In genomic region chr11:113859665-113860064, GRCh38 we compare ENCODE assay signal across 12 cellular contexts. TPM values are rescaled to one million over a fixed set of nuclear protein-coding genes. Genes with fewer than 3 reads are reported as not detected.
DNase-seq lines count a peak whose midpoint lies in the region; ATAC-seq, FAIRE-seq and TF ChIP-seq lines count a peak whose summit lies in the region.
"Had no signal": no experiment of that assay in that cellular context is flagged by ENCODE, and none has a peak within 500 bp of the region (broad histone marks: within the 10 kb centered on the region; RNA-seq: fewer than 3 reads in every experiment).

No MANE protein-coding gene starts in this region.

- H3K36me3 Mint-ChIP-seq in activated CD8-positive, alpha-beta T cell treated with anti-CD3 and anti-CD28 coated beads for 36 hours (ENCODE audit: low read depth): peaks cover 3% of the 10 kb centered on the region

- no peak for ATAC-seq in activated CD8-positive, alpha-beta T cell treated with anti-CD3 and anti-CD28 coated beads for 36 hours
- peak; percentile 11 for ATAC-seq in left lobe of liver
- ATAC-seq in aorta (ENCODE audit: low FRiP score): no peak

- FAIRE-seq in D721Med (lab: Jason Lieb, UNC): peak; percentile 61
- no peak for FAIRE-seq in frontal cortex (lab: Jason Lieb, UNC)
- FAIRE-seq: astrocyte had no signal

- H3K36me3 ChIP-seq in HEK293 (ENCODE audit: control insufficient read depth in 2 of 2, insufficient read depth in 1 of 2, low read length in 2 of 2) (peaks cover 0 to 5% of the 10 kb centered on the region in 2 experiments; a peak in 1 of 3 replicates), aorta (ENCODE audit: control insufficient read depth in 1 of 2, insufficient read depth in 2 of 2, low read length in 1 of 2) (no peaks in the 10 kb centered on the region), BE2C (no peaks in the 10 kb centered on the region)

- H3K27ac ChIP-seq in HEK293 (ENCODE audit: extremely low read depth, low read depth, low read length) (no peak overlapping the region), aorta (ENCODE audit: low read depth in 1 of 2, low read length in 2 of 2) (no peak overlapping the region)

- TF ChIP-seq CTCF in D721Med (IDR thresholded peaks at IDR 0.05; ENCODE audit: insufficient read depth, missing control alignments): no peak
- no peak for TF ChIP-seq CTCF in HEK293 (tag by site-specific recombination; IDR thresholded peaks at IDR 0.05)
- TF ChIP-seq CTCF in activated CD8-positive, alpha-beta T cell treated with anti-CD3 and anti-CD28 coated beads for 36 hours (IDR thresholded peaks at IDR 0.05): no peak
- TF ChIP-seq CTCF in BE2C (IDR thresholded peaks at IDR 0.05; ENCODE audit: low read depth, low read length): no peak

- CTCF ChIA-PET in HEK293 (lab: Yijun Ruan, JAX): interaction anchor here (0.6 to 1.3 kb wide), 3 partner anchors 35 to 402 kb away, joined by 3 to 4 read pairs (median 3); no protein-coding TSS in a partner anchor
- CTCF ChIA-PET in activated CD8-positive, alpha-beta T cell treated with anti-CD3 and anti-CD28 coated beads for 36 hours (lab: Charles Lee): interaction anchor here (0.9 to 1.0 kb wide), 3 partner anchors 27 to 86 kb away, joined by 3 to 4 read pairs (median 3); partner anchors contain the start of gene ZW10

- H3K4me1 Mint-ChIP-seq in activated CD8-positive, alpha-beta T cell treated with anti-CD3 and anti-CD28 coated beads for 36 hours (ENCODE audit: low read depth): peaks cover 17% of the 10 kb centered on the region

- no peaks in the 10 kb centered on the region for H3K27me3 Mint-ChIP-seq in activated CD8-positive, alpha-beta T cell treated with anti-CD3 and anti-CD28 coated beads for 36 hours

- H3K4me3 ChIP-seq in HEK293 (ENCODE audit: low read depth, low read length): no peak overlapping the region
- H3K4me3 ChIP-seq in aorta (ENCODE audit: low read length in 2 of 2): no peak overlapping the region
- H3K4me3 ChIP-seq in BE2C (ENCODE audit: low read depth, low read length): no peak overlapping the region

- intact Hi-C loops in activated CD8-positive, alpha-beta T cell treated with anti-CD3 and anti-CD28 coated beads for 36 hours (cut with micrococcal nuclease): no loop called here
- intact Hi-C loops in aorta (cut with DNase I): no loop called here

- H3K9me3 ChIP-seq in HEK293 (ENCODE audit: control insufficient read depth, insufficient read depth, low read depth, low read length) (no peaks in the 10 kb centered on the region), aorta (ENCODE audit: control insufficient read depth, low read length) (no peaks in the 10 kb centered on the region), BE2C (no peaks in the 10 kb centered on the region)

- H3K27ac Mint-ChIP-seq in activated CD8-positive, alpha-beta T cell treated with anti-CD3 and anti-CD28 coated beads for 36 hours: peak overlapping the region; percentile 75

- POLR2A ChIA-PET in HEK293 (lab: Yijun Ruan, JAX): no interaction called here
- POLR2A ChIA-PET in activated CD8-positive, alpha-beta T cell treated with anti-CD3 and anti-CD28 coated beads for 36 hours (lab: Charles Lee): no interaction called here

- H3K9me3 Mint-ChIP-seq in activated CD8-positive, alpha-beta T cell treated with anti-CD3 and anti-CD28 coated beads for 36 hours: no peaks in the 10 kb centered on the region

- DNase-seq in D721Med (ENCODE audit: insufficient read length, low spot score) (no peak), left lobe of liver (ENCODE audit: low spot score) (no peak), 8988T (no peak), aorta (no peak), frontal cortex (ENCODE audit: low spot score in 2 of 2) (no peak), BE2C (no peak)
- no peak for DNase-seq in activated CD8-positive, alpha-beta T cell treated with anti-CD3 and anti-CD28 coated beads for 36 hours
- DNase-seq: COR-L47, hypothalamus had no signal

- no peak overlapping the region for H3K4me3 Mint-ChIP-seq in activated CD8-positive, alpha-beta T cell treated with anti-CD3 and anti-CD28 coated beads for 36 hours

- peaks cover 3% of the 10 kb centered on the region; the same call in 1 of the 2 replicates for H3K4me1 ChIP-seq in HEK293 (ENCODE audit: control insufficient read depth, insufficient read depth, low read length)
- H3K4me1 ChIP-seq in aorta (ENCODE audit: control insufficient read depth in 1 of 2, insufficient read depth in 2 of 2, low read length in 2 of 2): no peaks in the 10 kb centered on the region
- H3K4me1 ChIP-seq in BE2C: no peaks in the 10 kb centered on the region

- H3K27me3 ChIP-seq in aorta (ENCODE audit: control insufficient read depth in 1 of 2, insufficient read depth in 2 of 2, low read length in 1 of 2) (no peaks in the 10 kb centered on the region), BE2C (no peaks in the 10 kb centered on the region)

TF ChIP-seq in HEK293, 187 proteins besides CTCF, POLR2A, EP300 and RAD21:
- no peak for TF ChIP-seq GLIS2 (tag by site-specific recombination; IDR thresholded peaks at IDR 0.05)
- TF ChIP-seq, protein P1, sequence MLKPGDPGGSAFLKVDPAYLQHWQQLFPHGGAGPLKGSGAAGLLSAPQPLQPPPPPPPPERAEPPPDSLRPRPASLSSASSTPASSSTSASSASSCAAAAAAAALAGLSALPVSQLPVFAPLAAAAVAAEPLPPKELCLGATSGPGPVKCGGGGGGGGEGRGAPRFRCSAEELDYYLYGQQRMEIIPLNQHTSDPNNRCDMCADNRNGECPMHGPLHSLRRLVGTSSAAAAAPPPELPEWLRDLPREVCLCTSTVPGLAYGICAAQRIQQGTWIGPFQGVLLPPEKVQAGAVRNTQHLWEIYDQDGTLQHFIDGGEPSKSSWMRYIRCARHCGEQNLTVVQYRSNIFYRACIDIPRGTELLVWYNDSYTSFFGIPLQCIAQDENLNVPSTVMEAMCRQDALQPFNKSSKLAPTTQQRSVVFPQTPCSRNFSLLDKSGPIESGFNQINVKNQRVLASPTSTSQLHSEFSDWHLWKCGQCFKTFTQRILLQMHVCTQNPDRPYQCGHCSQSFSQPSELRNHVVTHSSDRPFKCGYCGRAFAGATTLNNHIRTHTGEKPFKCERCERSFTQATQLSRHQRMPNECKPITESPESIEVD (tag by site-specific recombination; IDR thresholded peaks at IDR 0.05): peak; percentile 76

RNA-seq across cellular contexts. Expression of gene USP28, which starts 15.7 kb away (rescaled TPM):
- total RNA-seq in activated CD8-positive, alpha-beta T cell treated with anti-CD3 and anti-CD28 coated beads for 36 hours: 10 to 100 TPM; 40.3 to 41.9 TPM
- total RNA-seq in left lobe of liver: 11.6 TPM
- total RNA-seq in aorta: 10 to 100 TPM; 26.2 to 28.5 TPM
- polyA plus RNA-seq in aorta: 1 to 10 TPM; 8.4 to 8.8 TPM
- total RNA-seq in frontal cortex: 28.1 TPM
- 9.7 TPM for polyA plus RNA-seq in BE2C (2012; ENCODE audit: insufficient read depth, insufficient read length, low read depth)

RNA-seq across cellular contexts. Expression of gene HTR3B, which starts 44.9 kb away (rescaled TPM):
- not detected for total RNA-seq in activated CD8-positive, alpha-beta T cell treated with anti-CD3 and anti-CD28 coated beads for 36 hours
- total RNA-seq in left lobe of liver: not detected
- not detected for total RNA-seq in aorta
- polyA plus RNA-seq in aorta: not detected
- 0.41 TPM for total RNA-seq in frontal cortex
- polyA plus RNA-seq in BE2C (2012; ENCODE audit: insufficient read depth, insufficient read length, low read depth): not detected
- total RNA-seq: astrocyte, RPMI7951 had no signal
